ENCODE assay signal across 23 cellular contexts in genomic region chr12:131075611-131076010, GRCh38.
"Had no signal": no experiment of that assay in that cellular context is flagged by ENCODE, and none has a peak within 500 bp of the region (broad histone marks: within the 10 kb centered on the region; RNA-seq: fewer than 3 reads in every experiment).

No MANE protein-coding gene starts in this region.

- DNase-seq: activated CD4-positive, alpha-beta T cell treated with anti-CD3 and anti-CD28 coated beads, Interleukin-2, amount 10 ng/mL, durations not matched to agents 7 days and 5 days; activated CD4-positive, CD25-positive, alpha-beta regulatory T cell treated with anti-CD3 and anti-CD28 coated beads, Interleukin-2, amount 50 U/mL, for 72 hours; activated CD8-positive, alpha-beta T cell treated with anti-CD3 and anti-CD28 coated beads, Interleukin-2, amount 10 ng/mL, durations not matched to agents 7 days and 5 days; activated gamma-delta T cell; activated naive CD4-positive, alpha-beta T cell treated with anti-CD3 and anti-CD28 coated beads, Interleukin-2, amount 50 U/mL, for 16 hours; activated naive CD8-positive, alpha-beta T cell treated with anti-CD3 and anti-CD28 coated beads, Interleukin-2, amount 50 U/mL, for 24 hours; activated T-cell treated with anti-CD3 and anti-CD28 coated beads, Interleukin-2, amount 50 U/mL, for 48 hours; effector CD4-positive, alpha-beta T cell; erythroblast; foreskin keratinocyte; pancreas; stimulated activated CD4-positive, alpha-beta T cell treated with anti-CD3 and anti-CD28 coated beads, Interleukin-12 subunit alpha, Interleukin-12 subunit beta, amount 100 ng/mL, for 4 hours; stimulated activated CD4-positive, alpha-beta T cell treated with anti-CD3 and anti-CD28 coated beads, Interleukin-4, amount 100 ng/mL, for 4 hours; SW 1271; T-helper 2 cell; transverse colon; WERI-Rb-1 had no signal

- H3K27me3 ChIP-seq: foreskin keratinocyte, hepatocyte, neutrophil, pancreas, transverse colon, vagina had no signal

- H3K4me3 ChIP-seq: hepatocyte, pancreas, transverse colon, vagina had no signal

- H3K27ac ChIP-seq: foreskin keratinocyte, hepatocyte, neutrophil, pancreas, transverse colon, vagina, WERI-Rb-1 had no signal

- H3K27me3 Mint-ChIP-seq: activated CD4-positive, alpha-beta T cell treated with anti-CD3 and anti-CD28 coated beads, Interleukin-2, amount 10 ng/mL, durations not matched to agents 7 days and 5 days; stimulated activated naive CD8-positive, alpha-beta T cell treated with anti-CD3 and anti-CD28 coated beads, Interleukin-15, Interleukin-2, amounts not matched to agents 100 ng/mL and 50 ng/mL, for 24 hours had no signal

- H3K4me1 Mint-ChIP-seq: activated CD4-positive, alpha-beta T cell treated with anti-CD3 and anti-CD28 coated beads, Interleukin-2, amount 10 ng/mL, durations not matched to agents 7 days and 5 days; activated naive CD8-positive, alpha-beta T cell treated with anti-CD3 and anti-CD28 coated beads, Interleukin-2, amount 50 U/mL, for 24 hours; memory B cell had no signal

- H3K9me3 ChIP-seq: neutrophil, pancreas, transverse colon, vagina had no signal

- H3K27ac Mint-ChIP-seq: activated CD4-positive, alpha-beta T cell treated with anti-CD3 and anti-CD28 coated beads, Interleukin-2, amount 10 ng/mL, durations not matched to agents 7 days and 5 days; activated CD8-positive, alpha-beta T cell treated with anti-CD3 and anti-CD28 coated beads, Interleukin-2, amount 10 ng/mL, durations not matched to agents 7 days and 5 days; activated naive CD8-positive, alpha-beta T cell treated with anti-CD3 and anti-CD28 coated beads, Interleukin-2, amount 50 U/mL, for 24 hours; memory B cell; natural killer cell treated with Interleukin-12 subunit alpha and Interleukin-12 subunit beta and Interleukin-15 and Interleukin-18, amount 100 ng/mL, for 72 hours; stimulated activated naive CD8-positive, alpha-beta T cell treated with anti-CD3 and anti-CD28 coated beads, Interleukin-15, Interleukin-2, amounts not matched to agents 100 ng/mL and 50 ng/mL, for 24 hours had no signal

- H3K36me3 ChIP-seq: neutrophil, pancreas, transverse colon, vagina, WERI-Rb-1 had no signal

- ATAC-seq: activated CD8-positive, alpha-beta T cell treated with anti-CD3 and anti-CD28 coated beads, Interleukin-2, amount 10 ng/mL, durations not matched to agents 7 days and 5 days; activated naive CD8-positive, alpha-beta T cell treated with anti-CD3 and anti-CD28 coated beads, Interleukin-2, amount 50 U/mL, for 24 hours; foreskin keratinocyte; pancreas had no signal

- H3K4me3 Mint-ChIP-seq: activated CD4-positive, alpha-beta T cell treated with anti-CD3 and anti-CD28 coated beads, Interleukin-2, amount 10 ng/mL, durations not matched to agents 7 days and 5 days; activated CD8-positive, alpha-beta T cell treated with anti-CD3 and anti-CD28 coated beads, Interleukin-2, amount 10 ng/mL, durations not matched to agents 7 days and 5 days; activated naive CD8-positive, alpha-beta T cell treated with anti-CD3 and anti-CD28 coated beads, Interleukin-2, amount 50 U/mL, for 24 hours; memory B cell; natural killer cell treated with Interleukin-12 subunit alpha and Interleukin-12 subunit beta and Interleukin-15 and Interleukin-18, amount 100 ng/mL, for 72 hours; stimulated activated naive CD8-positive, alpha-beta T cell treated with anti-CD3 and anti-CD28 coated beads, Interleukin-15, Interleukin-2, amounts not matched to agents 100 ng/mL and 50 ng/mL, for 24 hours had no signal

- H3K36me3 Mint-ChIP-seq: natural killer cell treated with Interleukin-12 subunit alpha and Interleukin-12 subunit beta and Interleukin-15 and Interleukin-18, amount 100 ng/mL, for 72 hours had no signal

- H3K4me1 ChIP-seq: foreskin keratinocyte, pancreas, transverse colon had no signal

- H3K9me3 Mint-ChIP-seq: activated CD4-positive, alpha-beta T cell treated with anti-CD3 and anti-CD28 coated beads, Interleukin-2, amount 10 ng/mL, durations not matched to agents 7 days and 5 days; activated naive CD8-positive, alpha-beta T cell treated with anti-CD3 and anti-CD28 coated beads, Interleukin-2, amount 50 U/mL, for 24 hours; natural killer cell treated with Interleukin-12 subunit alpha and Interleukin-12 subunit beta and Interleukin-15 and Interleukin-18, amount 100 ng/mL, for 72 hours; stimulated activated naive CD8-positive, alpha-beta T cell treated with anti-CD3 and anti-CD28 coated beads, Interleukin-15, Interleukin-2, amounts not matched to agents 100 ng/mL and 50 ng/mL, for 24 hours had no signal
